16 cellular contexts compared by ENCODE assay signal in genomic region chr20:62662422-62662821, GRCh38. TPM values are rescaled to one million over a fixed set of nuclear protein-coding genes. Genes with fewer than 3 reads are reported as not detected.
A peak's percentile ranks its signal among the peaks of the same experiment; 100 is the strongest.
DNase-seq lines count a peak whose midpoint lies in the region; ATAC-seq, FAIRE-seq and TF ChIP-seq lines count a peak whose summit lies in the region.
"Had no signal": no experiment of that assay in that cellular context is flagged by ENCODE, and none has a peak within 500 bp of the region (broad histone marks: within the 10 kb centered on the region; RNA-seq: fewer than 3 reads in every experiment).

No MANE protein-coding gene starts in this region.

- DNase-seq in A549 (ENCODE audit: low read depth in 1 of 2, low spot score in 1 of 2) (no peak), HCEC 1CT (peak; percentile 67), cardiac fibroblast (ENCODE audit: low read depth in 2 of 2) (peak; percentile 57 to 71), kidney tubule cell (ENCODE audit: low spot score) (peak; percentile 43), NCI-H2029 treated with DMSO at 0.1 percent for 48 hours (lab: John Stamatoyannopoulos, UW) (no peak), small intestine (no peak), Right ventricle myocardium superior (no peak), NCI-H2171 treated with DMSO at 0.1 percent for 48 hours (lab: John Stamatoyannopoulos, UW) (no peak)
- DNase-seq: activated CD4-positive, alpha-beta T cell treated with anti-CD3 and anti-CD28 coated beads, Interleukin-2, amount 50 U/mL, for 4 hours; DMS153; effector memory CD4-positive, alpha-beta T cell; Karpas-422; T-helper 17 cell had no signal

- CTCF ChIA-PET in A549 (lab: Yijun Ruan, JAX) = interaction anchor here (1.2 to 15.7 kb wide), 2 partner anchors 127 to 146 kb away, joined by 3 to 311 read pairs; no protein-coding TSS in a partner anchor

- H3K36me3 ChIP-seq in small intestine (ENCODE audit: control insufficient read depth in 2 of 2, insufficient read depth in 2 of 2, low read length in 2 of 2) = no peaks in the 10 kb centered on the region
- H3K36me3 ChIP-seq: tibial nerve had no signal

- H3K4me3 ChIP-seq in A549 (no peak overlapping the region), cardiac fibroblast (replicated peaks in 1 of 2; ENCODE audit: low read depth in 2 of 2, low read length in 2 of 2) (no peak overlapping the region), small intestine (ENCODE audit: low read depth in 1 of 2, low read length in 2 of 2) (no peak overlapping the region)
- H3K4me3 ChIP-seq: PC-9, tibial nerve had no signal

- FAIRE-seq in A549 (lab: Jason Lieb, UNC) (no peak), small intestine (lab: Jason Lieb, UNC) (no peak)
- FAIRE-seq: GM12892 had no signal

- H3K9me3 ChIP-seq in A549 (no peaks in the 10 kb centered on the region), small intestine (ENCODE audit: control insufficient read depth, low read depth) (no peaks in the 10 kb centered on the region)
- H3K9me3 ChIP-seq: tibial nerve had no signal

- intact Hi-C loops in Right ventricle myocardium superior (cut with DNase I) = no loop called here

- no peak for TF ChIP-seq EP300 in A549 (IDR thresholded peaks at IDR 0.05)

- 0 out of 6 replicates have a peak, but pooled peaks of 1 of the 2 experiments have one; percentile 23 for ATAC-seq in A549
- ATAC-seq in Right ventricle myocardium superior (ENCODE audit: poor library complexity) = no peak
- ATAC-seq: T-helper 17 cell had no signal

- WGBS in A549 (ENCODE audit: missing lambda C conversion rate) = 20% methylated on average over 4 of the region's 6 CpGs
- WGBS in small intestine, 3 donors = 58 to 70% (median 68%) methylated on average over 6 of the region's 6 CpGs

- H3K27ac ChIP-seq in A549 (peak overlapping the region in 1 of 2 experiments; percentile 24; a peak in 1 of 6 replicates), small intestine (ENCODE audit: low read depth in 1 of 2, low read length in 1 of 2) (no peak overlapping the region)
- H3K27ac ChIP-seq: PC-9 had no signal

- H3K27me3 ChIP-seq in small intestine (ENCODE audit: control insufficient read depth in 2 of 2, insufficient read depth in 2 of 2, low read length in 2 of 2) = no peaks in the 10 kb centered on the region

- TF ChIP-seq RAD21 in A549 (conservative IDR thresholded peaks at IDR 0.05 in 1 of 2, IDR thresholded peaks at IDR 0.05 in 1 of 2) = no peak

- POLR2A ChIA-PET in A549 (lab: Yijun Ruan, JAX) = no interaction called here

- 0 out of 3 replicates have a peak overlapping the region, but pooled peaks have one; percentile 28 for H3K4me2 ChIP-seq in A549
- H3K4me2 ChIP-seq: PC-9 had no signal

- TF ChIP-seq CTCF in A549 (IDR thresholded peaks at IDR 0.05) = no peak
- TF ChIP-seq CTCF in cardiac fibroblast (IDR thresholded peaks at IDR 0.05; ENCODE audit: low read depth, low read length) = no peak

- 0 out of 3 replicates have a peak, but pooled peaks cover 5% of the 10 kb centered on the region for H3K4me1 ChIP-seq in A549
- peaks cover 0 to 5% of the 10 kb centered on the region in 2 donors for H3K4me1 ChIP-seq in small intestine (ENCODE audit: control insufficient read depth in 2 of 2, insufficient read depth in 1 of 2, low read depth in 1 of 2, low read length in 1 of 2)

- TF ChIP-seq POLR2A in A549 (IDR thresholded peaks at IDR 0.05; ENCODE audit: low read length) = no peak

TF ChIP-seq in A549, 52 proteins besides CTCF, POLR2A, EP300 and RAD21:
- TF ChIP-seq MAZ (IDR thresholded peaks at IDR 0.05; ENCODE audit: borderline replicate concordance, low read depth, low read length) (no peak), CEBPB (IDR thresholded peaks at IDR 0.05) (no peak), ZNF302 (CRISPR knock-in tag; IDR thresholded peaks at IDR 0.05) (no peak), BHLHE40 (IDR thresholded peaks at IDR 0.05; ENCODE audit: low read depth, low read length) (no peak), RARB (CRISPR knock-in tag; IDR thresholded peaks at IDR 0.05) (no peak), GATA3 (IDR thresholded peaks at IDR 0.05; ENCODE audit: borderline replicate concordance) (no peak), USF2 (IDR thresholded peaks at IDR 0.05) (no peak), JUNB (IDR thresholded peaks at IDR 0.05) (no peak), ATOH8 (CRISPR knock-in tag; IDR thresholded peaks at IDR 0.05; ENCODE audit: low read depth) (no peak), MAX (IDR thresholded peaks at IDR 0.05) (no peak), SREBF2 (IDR thresholded peaks at IDR 0.05) (no peak), EHMT2 (IDR thresholded peaks at IDR 0.05; ENCODE audit: low read depth) (no peak), CHD2 (IDR thresholded peaks at IDR 0.05; ENCODE audit: low read length, partially characterized antibody) (no peak)

RNA-seq across cellular contexts. Expression of gene SLCO4A1, which starts 20.1 kb away (rescaled TPM):
- polyA plus RNA-seq in A549 (2011; rRNA removed) = 1.3 and 2.1 TPM in 2 replicates
- polyA plus RNA-seq in A549 (2012; cell fraction: cytosol; rRNA removed) = 4.0 and 5.5 TPM in 2 replicates
- 14.5 and 19.7 TPM in 2 replicates for polyA plus RNA-seq in A549 (2012; cell fraction: nucleus; rRNA removed)
- 8.1 to 11.2 TPM (median 9.9 TPM) in 3 replicates for polyA plus RNA-seq in A549 (2017; fragmentation: RNase III; extraction: RNeasy Plus Mini Kit Qiagen cat#74134 plus additional on column Dnase treatment)
- 2.5 and 3.5 TPM in 2 replicates for polyA minus RNA-seq in A549 (2011; rRNA and poly(A)+ RNA removed)
- 10 to 100 TPM in 1 of 3 donors, 1 to 10 TPM in 2; 2.2 to 22.4 (median 4.9) TPM for polyA plus RNA-seq in small intestine
- total RNA-seq in Right ventricle myocardium superior = 12.1 TPM

RNA-seq across cellular contexts. Expression of gene NTSR1, which starts 46.2 kb away (rescaled TPM):
- polyA plus RNA-seq in A549 (2011; rRNA removed) = 0.03 TPM in 2 replicates
- polyA plus RNA-seq in A549 (2012; cell fraction: cytosol; rRNA removed) = 0.01 TPM in 2 replicates
- polyA plus RNA-seq in A549 (2012; cell fraction: nucleus; rRNA removed) = 0.02 TPM in 1 of 2 replicates, not detected in the other
- polyA plus RNA-seq in A549 (2017; fragmentation: RNase III; extraction: RNeasy Plus Mini Kit Qiagen cat#74134 plus additional on column Dnase treatment) = not detected in 3 replicates
- polyA minus RNA-seq in A549 (2011; rRNA and poly(A)+ RNA removed) = not detected in 2 replicates
- 1 to 10 TPM in 1 of 3 donors, not detected in 2; 1.2 TPM for polyA plus RNA-seq in small intestine
- total RNA-seq in Right ventricle myocardium superior = not detected

Comparison
In these comparisons a context has a peak if more than half of its experiments do, and no peak if none do; other contexts are left out.
1. DNase-seq: peak in HCEC 1CT (single experiment), cardiac fibroblast (2 of 2) and kidney tubule cell (single experiment); none in A549 (0 of 2), NCI-H2029 treated with DMSO at 0.1 percent for 48 hours (single experiment), small intestine (single experiment), Right ventricle myocardium superior (single experiment) and NCI-H2171 treated with DMSO at 0.1 percent for 48 hours (single experiment).